In genomic region chr16:68436581-68436980, GRCh38 we compare ENCODE assay signal across 17 cellular contexts. TPM values are rescaled to one million over a fixed set of nuclear protein-coding genes. Genes with fewer than 3 reads are reported as not detected.
DNase-seq lines count a peak whose midpoint lies in the region; ATAC-seq and TF ChIP-seq lines count a peak whose summit lies in the region.
"Had no signal": no experiment of that assay in that cellular context is flagged by ENCODE, and none has a peak within 500 bp of the region (broad histone marks: within the 10 kb centered on the region; RNA-seq: fewer than 3 reads in every experiment).

No MANE protein-coding gene starts in this region.

- peak; percentile 56 for DNase-seq in DMS 273 (lab: John Stamatoyannopoulos, UW; ENCODE audit: unreplicated experiment)
- no peak for DNase-seq in DMS 273 treated with DMSO at 0.1 percent for 48 hours (lab: John Stamatoyannopoulos, UW)
- DNase-seq in LNCaP clone FGC (ENCODE audit: low read depth) = no peak
- DNase-seq in astrocyte of the spinal cord (ENCODE audit: low read depth, low spot score) = no peak
- DNase-seq in osteoblast (ENCODE audit: insufficient read length, low spot score, missing footprints) = no peak
- DNase-seq in NCI-H774 (lab: John Stamatoyannopoulos, UW) = no peak
- DNase-seq: 8988T; activated CD4-positive, alpha-beta T cell treated with anti-CD3 and anti-CD28 coated beads, Interleukin-2, amount 10 ng/mL, durations not matched to agents 24 days and 14 days; activated naive CD4-positive, alpha-beta T cell treated with anti-CD3 and anti-CD28 coated beads for 36 hours; effector memory CD4-positive, alpha-beta T cell; GF-D8; NCI-H2171; SHP77 treated with DMSO at 0.1 percent for 48 hours; stimulated activated naive B cell treated with anti-CD40 and anti-IgM and Interleukin-4, amounts not matched to agents 10 μg/mL and 1 μg/mL and 100 μg/mL, for 72 hours had no signal

- in situ Hi-C loops in astrocyte of the spinal cord (cut with HindIII; ENCODE audit: low sequenced_read_pairs) = no loop called here

- ATAC-seq in HG03432 (IDR thresholded peaks at IDR 0.05; ENCODE audit: unreplicated experiment) (no peak), GM19452 (IDR thresholded peaks at IDR 0.05; ENCODE audit: unreplicated experiment) (no peak)
- ATAC-seq: stimulated activated naive B cell treated with anti-CD40 and anti-IgM and Interleukin-4, amounts not matched to agents 10 μg/mL and 1 μg/mL and 100 μg/mL, for 72 hours had no signal

- H3K4me3 ChIP-seq in LNCaP clone FGC (ENCODE audit: low read depth, low read length) = no peak overlapping the region
- no peak overlapping the region for H3K4me3 ChIP-seq in astrocyte of the spinal cord (ENCODE audit: low read depth, low read length)
- H3K4me3 ChIP-seq in osteoblast (ENCODE audit: insufficient read depth, low read length) = no peak overlapping the region

- no peaks in the 10 kb centered on the region for H4K20me1 ChIP-seq in osteoblast (ENCODE audit: insufficient read depth, low read length)

- TF ChIP-seq CTCF in LNCaP clone FGC (IDR thresholded peaks at IDR 0.05; ENCODE audit: control insufficient read depth, extremely low read depth, insufficient read depth) = peak; percentile 32
- TF ChIP-seq CTCF in astrocyte of the spinal cord (IDR thresholded peaks at IDR 0.05; ENCODE audit: low read depth, low read length) = peak; percentile 32
- TF ChIP-seq CTCF in osteoblast (IDR thresholded peaks at IDR 0.05; ENCODE audit: extremely low read depth, low read depth, low read length) = peak; percentile 26

- H3K9me3 ChIP-seq in osteoblast (ENCODE audit: low read depth, low read length) = no peaks in the 10 kb centered on the region

- H3K4me1 ChIP-seq in osteoblast (ENCODE audit: insufficient read depth, low read length) = no peaks in the 10 kb centered on the region

- H3K4me2 ChIP-seq in osteoblast (ENCODE audit: insufficient read depth, low read length) = no peak overlapping the region

- no peak overlapping the region for H3K27ac ChIP-seq in osteoblast (ENCODE audit: low read depth, low read length)

- H3K36me3 ChIP-seq in osteoblast (ENCODE audit: insufficient read depth, low read length) = no peaks in the 10 kb centered on the region

- no peaks in the 10 kb centered on the region for H3K79me2 ChIP-seq in osteoblast (ENCODE audit: insufficient read depth, low read length)

- no peak overlapping the region for H2AFZ ChIP-seq in osteoblast (ENCODE audit: low read length)

- peaks cover 24% of the 10 kb centered on the region for H3K27me3 ChIP-seq in osteoblast (ENCODE audit: insufficient read depth, low read length)

RNA-seq across cellular contexts. Expression of gene SMPD3, which starts 11.7 kb away (rescaled TPM):
- total RNA-seq in osteoblast = 0.72 TPM in 1 of 2 replicates, not detected in the other
- total RNA-seq: myocyte had no signal
